In the genomic region with DNA sequence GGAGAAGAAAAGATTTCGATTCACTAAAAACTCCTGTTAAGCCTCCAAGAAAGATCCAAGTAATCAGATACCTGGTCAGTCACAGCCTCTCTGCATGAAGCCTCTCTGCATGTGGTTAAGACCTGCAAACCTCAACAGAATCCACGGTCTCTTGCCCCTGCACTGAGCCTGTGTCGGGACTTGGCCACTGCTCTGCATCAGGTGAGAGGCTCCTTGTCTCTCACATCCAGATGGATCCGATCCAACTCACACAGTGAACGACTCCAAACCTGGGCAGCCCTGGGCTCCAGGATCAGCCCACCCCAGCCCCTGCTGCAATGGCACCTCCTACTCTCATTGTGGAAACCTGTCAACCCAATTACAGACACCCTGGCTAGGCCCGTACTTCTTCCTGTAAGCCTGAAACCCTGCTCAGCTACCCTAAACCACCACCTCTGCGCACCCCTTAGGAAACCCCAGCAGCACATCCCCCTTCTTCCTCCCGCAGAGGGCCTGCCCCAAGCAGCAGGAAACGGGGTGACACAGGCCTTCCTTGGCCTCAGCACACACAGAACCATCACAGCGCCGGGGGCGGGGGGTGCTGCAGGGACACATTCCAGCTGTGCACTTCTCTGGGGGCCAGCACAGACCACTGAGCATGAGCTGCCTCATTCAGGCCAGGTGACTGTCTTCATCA, we compare ENCODE assay signal across 8 cellular contexts.
A peak's percentile ranks its signal among the peaks of the same experiment; 100 is the strongest.
DNase-seq lines count a peak whose midpoint lies in the region; ATAC-seq and TF ChIP-seq lines count a peak whose summit lies in the region.

No MANE protein-coding gene starts in this region.

- in situ Hi-C loops in brain microvascular endothelial cell (cut with HindIII; ENCODE audit: low pct_ligation_motif_present, low sequenced_read_pairs): no loop called here

- H3K27ac ChIP-seq in endodermal cell (ENCODE audit: low read depth, low read length): no peak overlapping the region
- no peak overlapping the region for H3K27ac ChIP-seq in brain microvascular endothelial cell
- H3K27ac ChIP-seq in SK-N-SH (ENCODE audit: low read depth in 2 of 2, low read length in 1 of 2): no peak overlapping the region

- 57 to 73% methylated on average over 8 to 12 of the region's 12 CpGs for WGBS in endodermal cell (ENCODE audit: insufficient coverage in 1 of 2, insufficient read length in 1 of 2), 2 experiments
- 81% methylated on average over 6 of the region's 12 CpGs for WGBS in SK-N-SH (ENCODE audit: low lambda C conversion rate)

- no peak overlapping the region for H2AFZ ChIP-seq in SK-N-SH (ENCODE audit: low read depth)

- H3K9ac ChIP-seq in endodermal cell (ENCODE audit: extremely low read depth, low read length, poor library complexity, severe bottlenecking) (peak overlapping the region; percentile 16), SK-N-SH (no peak overlapping the region)

- POLR2A ChIA-PET in SK-N-SH (lab: Yijun Ruan, JAX): interaction anchor here (0.5 kb wide), 1 partner anchor 390 kb away, joined by 3 read pairs; no protein-coding TSS in a partner anchor

- H3K27me3 Mint-ChIP-seq in endodermal cell (ENCODE audit: insufficient read depth): no peaks in the 10 kb centered on the region

- H3K9me3 ChIP-seq in endodermal cell (ENCODE audit: control insufficient read depth, low read length) (no peaks in the 10 kb centered on the region), SK-N-SH (no peaks in the 10 kb centered on the region)

- peaks cover 24% of the 10 kb centered on the region for H3F3A ChIP-seq in SK-N-SH (replicated peaks; ENCODE audit: insufficient read depth)

- TF ChIP-seq CTCF in endodermal cell (conservative IDR thresholded peaks at IDR 0.05) (no peak), brain microvascular endothelial cell (IDR thresholded peaks at IDR 0.05; ENCODE audit: low read depth, low read length, missing control alignments) (no peak), SK-N-SH (IDR thresholded peaks at IDR 0.05) (no peak)

- H3K4me1 ChIP-seq in endodermal cell (ENCODE audit: control insufficient read depth, insufficient read depth, low read length) (peaks cover 48% of the 10 kb centered on the region), SK-N-SH (ENCODE audit: control insufficient read depth in 1 of 2, insufficient read depth in 2 of 2, low read depth in 1 of 2, low read length in 1 of 2) (peaks cover 24 to 52% of the 10 kb centered on the region in 2 experiments)

- H3K9me2 ChIP-seq in SK-N-SH: no peaks in the 10 kb centered on the region

- ATAC-seq in GM18498 (IDR thresholded peaks at IDR 0.05; ENCODE audit: unreplicated experiment) (peak; percentile 55), HG02981 (IDR thresholded peaks at IDR 0.05; ENCODE audit: unreplicated experiment) (peak; percentile 41)

- H3K36me3 Mint-ChIP-seq in endodermal cell (ENCODE audit: low read depth): peaks cover 2% of the 10 kb centered on the region

- peaks cover 100% of the 10 kb centered on the region for H3K79me2 ChIP-seq in SK-N-SH (ENCODE audit: insufficient read depth)

- H3K36me3 ChIP-seq in endodermal cell (ENCODE audit: control insufficient read depth, insufficient read depth, low read length): peaks cover 7% of the 10 kb centered on the region
- peaks cover 3% of the 10 kb centered on the region for H3K36me3 ChIP-seq in brain microvascular endothelial cell (replicated peaks)
- peaks cover 0 to 7% of the 10 kb centered on the region in 2 experiments for H3K36me3 ChIP-seq in SK-N-SH (replicated peaks in 1 of 2; ENCODE audit: control insufficient read depth in 1 of 2, insufficient read depth in 2 of 2, low read length in 1 of 2)

- peaks cover 100% of the 10 kb centered on the region for H4K20me1 ChIP-seq in SK-N-SH (ENCODE audit: insufficient read depth)

- peak overlapping the region; percentile 82 for H3K27ac Mint-ChIP-seq in endodermal cell

- H3K4me3 ChIP-seq in endodermal cell (ENCODE audit: low read length) (peak overlapping the region; percentile 65), brain microvascular endothelial cell (ENCODE audit: low read depth, low read length) (no peak overlapping the region), SK-N-SH (ENCODE audit: low read depth in 2 of 2, low read length in 1 of 2) (no peak overlapping the region)

- CTCF ChIA-PET in SK-N-SH (lab: Yijun Ruan, JAX): interaction anchor here (1.1 to 1.7 kb wide), 2 partner anchors 13 to 47 kb away, joined by 3 to 4 read pairs; no protein-coding TSS in a partner anchor

- no peak for TF ChIP-seq RAD21 in SK-N-SH (IDR thresholded peaks at IDR 0.05; ENCODE audit: low read length)

- H3K4me2 ChIP-seq in SK-N-SH: no peak overlapping the region

- H3K4me1 Mint-ChIP-seq in endodermal cell: peaks cover 78% of the 10 kb centered on the region

- H3K27me3 ChIP-seq in endodermal cell (ENCODE audit: control insufficient read depth, insufficient read depth, low read length, poor library complexity, severe bottlenecking): no peaks in the 10 kb centered on the region
- H3K27me3 ChIP-seq in brain microvascular endothelial cell (replicated peaks): no peaks in the 10 kb centered on the region
- H3K27me3 ChIP-seq in SK-N-SH (ENCODE audit: insufficient read depth): no peaks in the 10 kb centered on the region

- TF ChIP-seq EP300 in SK-N-SH (IDR thresholded peaks at IDR 0.05; ENCODE audit: borderline replicate concordance in 1 of 2, low read depth in 1 of 2, low read length in 1 of 2): no peak

- H3K4me3 Mint-ChIP-seq in endodermal cell: peak overlapping the region; percentile 37

- peak; percentile 82 for DNase-seq in activated CD4-positive, alpha-beta T cell treated with anti-CD3 and anti-CD28 coated beads for 48 hours
- peak; percentile 90 for DNase-seq in endodermal cell
- peak; percentile 37 to 70 (median 69) for DNase-seq in stimulated activated CD4-positive, alpha-beta T cell treated with anti-CD3 and anti-CD28 coated beads, TNF-alpha, amount 100 ng/mL, for 48 hours (ENCODE audit: low read depth in 3 of 3)
- no peak for DNase-seq in brain microvascular endothelial cell
- DNase-seq in SK-N-SH: no peak
- DNase-seq in NCI-H1417 treated with DMSO at 0.1 percent for 48 hours (lab: John Stamatoyannopoulos, UW): no peak

- H3K9me3 Mint-ChIP-seq in endodermal cell: no peaks in the 10 kb centered on the region

TF ChIP-seq in SK-N-SH, 30 proteins besides CTCF, POLR2A, EP300 and RAD21:
- no peak for TF ChIP-seq NFIC (IDR thresholded peaks at IDR 0.05; ENCODE audit: borderline replicate concordance)
- no peak for TF ChIP-seq MXI1 (IDR thresholded peaks at IDR 0.05; ENCODE audit: low read depth, low read length)
- TF ChIP-seq, protein P1, sequence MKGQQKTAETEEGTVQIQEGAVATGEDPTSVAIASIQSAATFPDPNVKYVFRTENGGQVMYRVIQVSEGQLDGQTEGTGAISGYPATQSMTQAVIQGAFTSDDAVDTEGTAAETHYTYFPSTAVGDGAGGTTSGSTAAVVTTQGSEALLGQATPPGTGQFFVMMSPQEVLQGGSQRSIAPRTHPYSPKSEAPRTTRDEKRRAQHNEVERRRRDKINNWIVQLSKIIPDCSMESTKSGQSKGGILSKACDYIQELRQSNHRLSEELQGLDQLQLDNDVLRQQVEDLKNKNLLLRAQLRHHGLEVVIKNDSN (IDR thresholded peaks at IDR 0.05; ENCODE audit: borderline replicate concordance, low read depth): no peak
- TF ChIP-seq FOSL2 (IDR thresholded peaks at IDR 0.05; ENCODE audit: borderline replicate concordance, low read depth): no peak
- no peak for TF ChIP-seq ELF1 (IDR thresholded peaks at IDR 0.05)
- TF ChIP-seq, protein P2, sequence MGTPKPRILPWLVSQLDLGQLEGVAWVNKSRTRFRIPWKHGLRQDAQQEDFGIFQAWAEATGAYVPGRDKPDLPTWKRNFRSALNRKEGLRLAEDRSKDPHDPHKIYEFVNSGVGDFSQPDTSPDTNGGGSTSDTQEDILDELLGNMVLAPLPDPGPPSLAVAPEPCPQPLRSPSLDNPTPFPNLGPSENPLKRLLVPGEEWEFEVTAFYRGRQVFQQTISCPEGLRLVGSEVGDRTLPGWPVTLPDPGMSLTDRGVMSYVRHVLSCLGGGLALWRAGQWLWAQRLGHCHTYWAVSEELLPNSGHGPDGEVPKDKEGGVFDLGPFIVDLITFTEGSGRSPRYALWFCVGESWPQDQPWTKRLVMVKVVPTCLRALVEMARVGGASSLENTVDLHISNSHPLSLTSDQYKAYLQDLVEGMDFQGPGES (IDR thresholded peaks at IDR 0.05; ENCODE audit: low read depth, low read length): no peak
- no peak for TF ChIP-seq TAF1 (IDR thresholded peaks at IDR 0.05; ENCODE audit: borderline replicate concordance, low read depth, low read length)
- TF ChIP-seq MEF2A (IDR thresholded peaks at IDR 0.05; ENCODE audit: borderline replicate concordance, low read depth): no peak
- TF ChIP-seq GATA2 (CRISPR knock-in tag; IDR thresholded peaks at IDR 0.05): no peak
- no peak for TF ChIP-seq FOXJ3 (CRISPR knock-in tag; IDR thresholded peaks at IDR 0.05)
- no peak for TF ChIP-seq EZH2phosphoT487 (IDR thresholded peaks at IDR 0.05; ENCODE audit: borderline replicate concordance, low read depth)
- TF ChIP-seq JUND (IDR thresholded peaks at IDR 0.05): no peak
- TF ChIP-seq GABPA (IDR thresholded peaks at IDR 0.05; ENCODE audit: low read depth): no peak
- no peak for TF ChIP-seq POLR2AphosphoS5 (IDR thresholded peaks at IDR 0.05; ENCODE audit: low read depth, low read length)
- TF ChIP-seq, protein P3, sequence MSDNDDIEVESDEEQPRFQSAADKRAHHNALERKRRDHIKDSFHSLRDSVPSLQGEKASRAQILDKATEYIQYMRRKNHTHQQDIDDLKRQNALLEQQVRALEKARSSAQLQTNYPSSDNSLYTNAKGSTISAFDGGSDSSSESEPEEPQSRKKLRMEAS (IDR thresholded peaks at IDR 0.05; ENCODE audit: low read depth): no peak
- TF ChIP-seq TEAD4 (IDR thresholded peaks at IDR 0.05; ENCODE audit: borderline replicate concordance, insufficient read depth): no peak
TF ChIP-seq in SK-N-SH: peak in this region for 0.

Comparison
In these comparisons a context has a peak if more than half of its experiments do, and no peak if none do; other contexts are left out.
1. DNase-seq: peak in activated CD4-positive, alpha-beta T cell treated with anti-CD3 and anti-CD28 coated beads for 48 hours (single experiment), endodermal cell (single experiment) and stimulated activated CD4-positive, alpha-beta T cell treated with anti-CD3 and anti-CD28 coated beads, TNF-alpha, amount 100 ng/mL, for 48 hours (3 of 3); none in brain microvascular endothelial cell (single experiment), SK-N-SH (single experiment) and NCI-H1417 treated with DMSO at 0.1 percent for 48 hours (single experiment).